In genomic region chr1:3796215-3797193, GRCh38 we compare ENCODE assay signal across 8 cellular contexts. TPM values are rescaled to one million over a fixed set of nuclear protein-coding genes. Genes with fewer than 3 reads are reported as not detected.
A peak's percentile ranks its signal among the peaks of the same experiment; 100 is the strongest.
DNase-seq lines count a peak whose midpoint lies in the region; ATAC-seq and TF ChIP-seq lines count a peak whose summit lies in the region.

LRRC47 (minus strand) TSS chr1:3796498; CDS start chr1:3796476, 22 bp downstream.

- peaks cover 0 to 14% (median 5%) of the 10 kb centered on the region in 4 donors for H3K27me3 ChIP-seq in esophagus muscularis mucosa

- H3K36me3 Mint-ChIP-seq in IgD-negative memory B cell = peaks cover 2% of the 10 kb centered on the region
- H3K36me3 Mint-ChIP-seq in activated T-cell treated with anti-CD3 and anti-CD28 coated beads, Interleukin-2, amount 50 U/mL, for 72 hours (ENCODE audit: insufficient read depth in 2 of 2) = peaks cover 4 to 6% of the 10 kb centered on the region in 2 donors

- peaks cover 0 to 14% (median 0%) of the 10 kb centered on the region in 4 donors for H3K36me3 ChIP-seq in esophagus muscularis mucosa

- H3K4me1 ChIP-seq in esophagus muscularis mucosa = peaks cover 34 to 51% (median 43%) of the 10 kb centered on the region in 4 donors

- intact Hi-C loops in esophagus muscularis mucosa (cut with DNase I) = loop anchor here (10.0 kb wide), 1 partner anchor 98 kb away; no protein-coding TSS in a partner anchor

- peak in 2 of 3 experiments; percentile 20 to 26 for TF ChIP-seq CTCF in esophagus muscularis mucosa (IDR thresholded peaks at IDR 0.05)

- no peak for TF ChIP-seq POLR2A in esophagus muscularis mucosa (IDR thresholded peaks at IDR 0.05; ENCODE audit: low read depth)

- 7% methylated on average over 25 of the region's 63 CpGs for WGBS in esophagus muscularis mucosa

- DNase-seq in DMS53 (lab: John Stamatoyannopoulos, UW) (peak; percentile 97), RKO (ENCODE audit: low spot score) (peak; percentile 94), esophagus muscularis mucosa (ENCODE audit: extremely low spot score) (peak; percentile 98), myocyte (ENCODE audit: low read depth) (peak; percentile 94)
- peak; percentile 95 for DNase-seq in activated T-cell treated with anti-CD3 and anti-CD28 coated beads, Interleukin-2, amount 50 U/mL, for 72 hours
- DNase-seq in stimulated activated CD8-positive, alpha-beta memory T cell treated with anti-CD3 and anti-CD28 coated beads, Interleukin-7, amount 100 ng/mL, for 4 hours (ENCODE audit: low read depth in 2 of 2) = peak; percentile 89 to 92

- peak within 1 kb of the TSS; percentile 86 to 99 (median 92) for H3K4me3 ChIP-seq in esophagus muscularis mucosa

- peak; percentile 0 for TF ChIP-seq EP300 in esophagus muscularis mucosa (IDR thresholded peaks at IDR 0.05)

- peak within 1 kb of the TSS; percentile 92 to 99 (median 96) for H3K4me3 Mint-ChIP-seq in IgD-negative memory B cell
- H3K4me3 Mint-ChIP-seq in activated T-cell treated with anti-CD3 and anti-CD28 coated beads, Interleukin-2, amount 50 U/mL, for 72 hours = peak within 1 kb of the TSS; percentile 84 to 94

- H3K9me3 Mint-ChIP-seq in IgD-negative memory B cell = peaks cover 0 to 5% (median 0%) of the 10 kb centered on the region in 3 donors
- peaks cover 0 to 1% of the 10 kb centered on the region in 2 donors for H3K9me3 Mint-ChIP-seq in activated T-cell treated with anti-CD3 and anti-CD28 coated beads, Interleukin-2, amount 50 U/mL, for 72 hours

- peaks cover 13% of the 10 kb centered on the region for H3K27me3 Mint-ChIP-seq in IgD-negative memory B cell
- peaks cover 10% of the 10 kb centered on the region for H3K27me3 Mint-ChIP-seq in activated T-cell treated with anti-CD3 and anti-CD28 coated beads, Interleukin-2, amount 50 U/mL, for 72 hours (ENCODE audit: low read depth)

- H3K9me3 ChIP-seq in esophagus muscularis mucosa = no peaks in the 10 kb centered on the region

- peak; percentile 96 for ATAC-seq in GM21576 (IDR thresholded peaks at IDR 0.05; ENCODE audit: unreplicated experiment)
- peak; percentile 96 to 100 for ATAC-seq in activated T-cell treated with anti-CD3 and anti-CD28 coated beads, Interleukin-2, amount 50 U/mL, for 72 hours (replicated peaks in 1 of 2)

- H3K27ac ChIP-seq in esophagus muscularis mucosa (replicated peaks in 1 of 4) = peak within 1 kb of the TSS; percentile 68 to 91 (median 83)

- H3K27ac Mint-ChIP-seq in IgD-negative memory B cell = peak within 1 kb of the TSS; percentile 70 to 97 (median 94)
- H3K27ac Mint-ChIP-seq in activated T-cell treated with anti-CD3 and anti-CD28 coated beads, Interleukin-2, amount 50 U/mL, for 72 hours = peak within 1 kb of the TSS; percentile 41

- peaks cover 14 to 29% (median 25%) of the 10 kb centered on the region in 3 donors for H3K4me1 Mint-ChIP-seq in IgD-negative memory B cell
- H3K4me1 Mint-ChIP-seq in activated T-cell treated with anti-CD3 and anti-CD28 coated beads, Interleukin-2, amount 50 U/mL, for 72 hours (ENCODE audit: low read depth) = peaks cover 49% of the 10 kb centered on the region

RNA-seq across cellular contexts. Expression of gene LRRC47, which starts in this region (rescaled TPM):
- 21.4 TPM for polyA plus RNA-seq in IgD-negative memory B cell
- total RNA-seq in activated T-cell treated with anti-CD3 and anti-CD28 coated beads, Interleukin-2, amount 50 U/mL, for 72 hours = 10 to 100 TPM; 37.7 to 48.7 TPM
- total RNA-seq in esophagus muscularis mucosa (10 to 100 TPM; 34.1 to 51.6 (median 44.1) TPM), myocyte (57.2 and 63.5 TPM in 2 replicates)
- 41.5 TPM for polyA plus RNA-seq in myocyte (2012)

Comparison
In these comparisons a context has a peak if more than half of its experiments do, and no peak if none do; other contexts are left out.
1. Peak in every context shown above with its lines: DNase-seq, ATAC-seq, H3K4me3 ChIP-seq and H3K27ac ChIP-seq.